Comparison of ENCODE assay signal across 26 cellular contexts in the genomic region with DNA sequence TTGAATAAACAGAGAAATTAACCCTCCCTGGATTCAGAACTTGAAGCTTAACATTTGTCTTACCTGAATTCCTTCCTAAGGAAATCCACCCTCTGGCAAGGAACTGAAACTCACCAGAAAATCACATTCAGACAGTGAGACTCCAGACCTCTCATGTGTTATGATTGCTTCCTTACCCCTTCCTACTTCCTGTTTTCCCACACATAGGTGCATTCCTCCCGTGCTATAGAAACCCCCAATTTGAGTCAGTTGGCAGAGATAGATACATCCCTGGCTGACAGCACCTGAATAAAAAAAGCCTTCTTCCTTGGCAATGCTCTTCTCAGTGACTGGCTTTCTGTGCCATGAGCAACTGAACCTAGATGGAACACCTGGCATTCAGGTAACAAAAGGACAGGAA.
"Had no signal": no experiment of that assay in that cellular context is flagged by ENCODE, and none has a peak within 500 bp of the region (broad histone marks: within the 10 kb centered on the region; RNA-seq: fewer than 3 reads in every experiment).

No MANE protein-coding gene starts in this region.

- H3K27ac ChIP-seq: adrenal gland, ascending aorta, brain microvascular endothelial cell, colonic mucosa, dorsolateral prefrontal cortex, epithelial cell of prostate, heart left ventricle, ovary, prostate gland, testis, uterus had no signal

- H3K9me3 Mint-ChIP-seq: central memory CD8-positive, alpha-beta T cell; effector memory CD8-positive, alpha-beta T cell had no signal

- H3K36me3 Mint-ChIP-seq: activated naive CD8-positive, alpha-beta T cell; memory B cell; natural killer cell treated with Interleukin-12 subunit alpha and Interleukin-12 subunit beta and Interleukin-15 and Interleukin-18, amount 100 ng/mL, for 72 hours; stimulated activated naive B cell treated with anti-CD40 and anti-IgM and Interleukin-4, amounts not matched to agents 10 μg/mL and 1 μg/mL and 100 μg/mL, for 72 hours had no signal

- H3K4me1 Mint-ChIP-seq: central memory CD8-positive, alpha-beta T cell; memory B cell; stimulated activated naive B cell treated with anti-CD40 and anti-IgM and Interleukin-4, amounts not matched to agents 10 μg/mL and 1 μg/mL and 100 μg/mL, for 72 hours had no signal

- H3K4me3 ChIP-seq: adrenal gland, ascending aorta, colonic mucosa, dorsolateral prefrontal cortex, heart left ventricle, ovary, prostate gland, uterus had no signal

- H3K4me3 Mint-ChIP-seq: activated CD8-positive, alpha-beta T cell treated with anti-CD3 and anti-CD28 coated beads, Interleukin-2, amount 10 ng/mL, durations not matched to agents 7 days and 5 days; activated naive CD8-positive, alpha-beta T cell; activated T-helper 1 cell treated with anti-CD3 and anti-CD28 coated beads, Interleukin-12 subunit alpha, Interleukin-12 subunit beta, Interleukin-2, Interleukin-4 antibody, amounts not matched to agents 30 ng/mL and 10 ng/mL and 1 ng/mL, durations not matched to agents 14 hours and 24 hours and 36 hours; central memory CD8-positive, alpha-beta T cell; effector memory CD8-positive, alpha-beta T cell; memory B cell; natural killer cell treated with Interleukin-12 subunit alpha and Interleukin-12 subunit beta and Interleukin-15 and Interleukin-18, amount 100 ng/mL, for 72 hours; stimulated activated naive B cell treated with anti-CD40 and anti-IgM and Interleukin-4, amounts not matched to agents 10 μg/mL and 1 μg/mL and 100 μg/mL, for 72 hours had no signal

- H3K27ac Mint-ChIP-seq: activated CD8-positive, alpha-beta T cell treated with anti-CD3 and anti-CD28 coated beads, Interleukin-2, amount 10 ng/mL, durations not matched to agents 7 days and 5 days; activated naive CD8-positive, alpha-beta T cell; activated T-helper 1 cell treated with anti-CD3 and anti-CD28 coated beads, Interleukin-12 subunit alpha, Interleukin-12 subunit beta, Interleukin-2, Interleukin-4 antibody, amounts not matched to agents 30 ng/mL and 10 ng/mL and 1 ng/mL, durations not matched to agents 14 hours and 24 hours and 36 hours; effector memory CD8-positive, alpha-beta T cell; memory B cell; natural killer cell treated with Interleukin-12 subunit alpha and Interleukin-12 subunit beta and Interleukin-15 and Interleukin-18, amount 100 ng/mL, for 72 hours; stimulated activated naive B cell treated with anti-CD40 and anti-IgM and Interleukin-4, amounts not matched to agents 10 μg/mL and 1 μg/mL and 100 μg/mL, for 72 hours had no signal

- DNase-seq: activated CD4-positive, alpha-beta T cell treated with anti-CD3 and anti-CD28 coated beads, Interleukin-2, amount 50 U/mL, for 1 hour; activated CD4-positive, CD25-positive, alpha-beta regulatory T cell treated with anti-CD3 and anti-CD28 coated beads, Interleukin-2, amount 50 U/mL, for 72 hours; activated CD8-positive, alpha-beta T cell treated with anti-CD3 and anti-CD28 coated beads, Interleukin-2, amount 10 ng/mL, durations not matched to agents 7 days and 5 days; activated gamma-delta T cell; adrenal gland; brain microvascular endothelial cell; colonic mucosa; dorsolateral prefrontal cortex; effector memory CD8-positive, alpha-beta T cell; heart left ventricle; left ventricle myocardium superior; ovary; stimulated activated CD4-positive, alpha-beta T cell treated with anti-CD3 and anti-CD28 coated beads, Interleukin-2, amount 100 ng/mL, for 48 hours; stimulated activated CD8-positive, alpha-beta memory T cell treated with anti-CD3 and anti-CD28 coated beads, Interleukin-4, amount 100 ng/mL, for 48 hours; stimulated activated naive B cell treated with anti-CD40 and anti-IgM and Interleukin-4, amounts not matched to agents 10 μg/mL and 1 μg/mL and 100 μg/mL, for 72 hours; testis; trophoblast cell; uterus had no signal

- H3K4me1 ChIP-seq: adrenal gland, ascending aorta, colonic mucosa, heart left ventricle, prostate gland, testis, uterus had no signal

- H3K9me3 ChIP-seq: ascending aorta, colonic mucosa, ovary, prostate gland, testis had no signal

- H3K36me3 ChIP-seq: adrenal gland, ascending aorta, brain microvascular endothelial cell, colonic mucosa, heart left ventricle, ovary, prostate gland, uterus had no signal

- H3K27me3 Mint-ChIP-seq: activated naive CD8-positive, alpha-beta T cell; central memory CD8-positive, alpha-beta T cell; effector memory CD8-positive, alpha-beta T cell; memory B cell; natural killer cell treated with Interleukin-12 subunit alpha and Interleukin-12 subunit beta and Interleukin-15 and Interleukin-18, amount 100 ng/mL, for 72 hours; stimulated activated naive B cell treated with anti-CD40 and anti-IgM and Interleukin-4, amounts not matched to agents 10 μg/mL and 1 μg/mL and 100 μg/mL, for 72 hours had no signal

- H3K27me3 ChIP-seq: ascending aorta, brain microvascular endothelial cell, colonic mucosa, dorsolateral prefrontal cortex, heart left ventricle, ovary, testis, uterus had no signal

- ATAC-seq: activated CD8-positive, alpha-beta T cell treated with anti-CD3 and anti-CD28 coated beads, Interleukin-2, amount 10 ng/mL, durations not matched to agents 7 days and 5 days; effector memory CD8-positive, alpha-beta T cell; heart left ventricle; left ventricle myocardium superior; natural killer cell treated with Interleukin-12 subunit alpha and Interleukin-12 subunit beta and Interleukin-15 and Interleukin-18, amount 100 ng/mL, for 72 hours; stimulated activated naive B cell treated with anti-CD40 and anti-IgM and Interleukin-4, amounts not matched to agents 10 μg/mL and 1 μg/mL and 100 μg/mL, for 72 hours had no signal
